ENCODE assay signal across 9 cellular contexts in the genomic region with DNA sequence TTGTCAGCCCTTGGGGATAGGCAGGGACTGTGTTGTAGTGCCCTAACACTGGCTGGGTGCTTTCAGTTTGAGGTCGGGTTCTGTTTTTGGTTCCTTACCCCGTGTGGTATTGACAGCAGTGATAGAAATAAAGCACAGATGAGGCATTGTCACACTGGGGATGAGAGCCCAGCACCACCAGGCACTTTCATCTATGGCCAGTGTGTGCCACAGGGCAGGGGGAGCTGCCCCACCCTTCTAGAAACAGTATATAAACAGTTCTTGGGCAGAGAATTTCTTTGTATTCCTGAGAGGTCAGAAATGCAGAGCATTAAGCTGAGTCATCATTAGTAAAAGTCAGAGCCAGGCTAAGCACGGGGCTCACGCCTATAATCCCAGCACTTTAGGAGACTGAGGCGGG. TPM values are rescaled to one million over a fixed set of nuclear protein-coding genes. Genes with fewer than 3 reads are reported as not detected.
A peak's percentile ranks its signal among the peaks of the same experiment; 100 is the strongest.
DNase-seq lines count a peak whose midpoint lies in the region; ATAC-seq, FAIRE-seq and TF ChIP-seq lines count a peak whose summit lies in the region.
"Had no signal": no experiment of that assay in that cellular context is flagged by ENCODE, and none has a peak within 500 bp of the region (broad histone marks: within the 10 kb centered on the region; RNA-seq: fewer than 3 reads in every experiment).

No MANE protein-coding gene starts in this region.

- no peak overlapping the region for H2BK120ac ChIP-seq in H9 (ENCODE audit: low read depth, low read length, poor library complexity, severe bottlenecking)

- H3K27ac Mint-ChIP-seq in H9 (peak overlapping the region in 2 of 3 experiments; percentile 40 to 84; a peak in 6 of 7 replicates), astrocyte (ENCODE audit: unreplicated experiment) (peak overlapping the region; percentile 75)

- H3K23ac ChIP-seq in H9 (ENCODE audit: insufficient read length, low read depth, low read length), result no peak overlapping the region

- no peaks in the 10 kb centered on the region for H3K23me2 ChIP-seq in H9 (ENCODE audit: insufficient read length, low read depth, low read length, poor library complexity, severe bottlenecking)

- no peak overlapping the region for H2BK5ac ChIP-seq in H9 (ENCODE audit: insufficient read length, low read length)

- no peak overlapping the region for H4K8ac ChIP-seq in H9 (replicated peaks; ENCODE audit: insufficient read length, low read depth, low read length)

- H4K20me1 ChIP-seq in H9 (ENCODE audit: control insufficient read depth, insufficient read depth, insufficient read length), result no peaks in the 10 kb centered on the region
- H4K20me1 ChIP-seq in astrocyte (ENCODE audit: insufficient read depth, low read length), result no peaks in the 10 kb centered on the region
- H4K20me1 ChIP-seq in Karpas-422 (ENCODE audit: insufficient read depth, low read depth, low read length), result no peaks in the 10 kb centered on the region

- no peak overlapping the region for H4K5ac ChIP-seq in H9 (ENCODE audit: insufficient read length, low read depth, low read length)

- H3T11ph ChIP-seq in H9 (ENCODE audit: low read length), result no peak overlapping the region

- H3K9me3 ChIP-seq in H9 (ENCODE audit: control insufficient read depth, low read depth, low read length), result no peaks in the 10 kb centered on the region
- H3K9me3 ChIP-seq in astrocyte (ENCODE audit: insufficient read depth, low read depth, low read length), result no peaks in the 10 kb centered on the region
- H3K9me3 ChIP-seq in Karpas-422 (ENCODE audit: low read length), result no peaks in the 10 kb centered on the region
- no peaks in the 10 kb centered on the region for H3K9me3 ChIP-seq in effector memory CD4-positive, alpha-beta T cell (ENCODE audit: control insufficient read depth, low read length)
- H3K9me3 ChIP-seq in WERI-Rb-1 (ENCODE audit: severe bottlenecking), result no peaks in the 10 kb centered on the region

- H3K36me3 Mint-ChIP-seq in H9 (ENCODE audit: insufficient read depth in 1 of 3, low read depth in 3 of 3) (peaks cover 47 to 98% (median 84%) of the 10 kb centered on the region in 3 experiments), astrocyte (ENCODE audit: low read depth, unreplicated experiment) (peaks cover 28% of the 10 kb centered on the region)

- H3K9me3 Mint-ChIP-seq in H9, result no peaks in the 10 kb centered on the region
- H3K9me3 Mint-ChIP-seq in astrocyte (ENCODE audit: unreplicated experiment), result peaks cover 1% of the 10 kb centered on the region

- H3K4me2 ChIP-seq in H9 (ENCODE audit: insufficient read depth, insufficient read length, low read length), result no peak overlapping the region
- H3K4me2 ChIP-seq in astrocyte (ENCODE audit: low read length), result peak overlapping the region; percentile 64
- H3K4me2 ChIP-seq in Karpas-422 (ENCODE audit: low read depth, low read length, poor library complexity, severe bottlenecking), result no peak overlapping the region

- H3K56ac ChIP-seq in H9 (ENCODE audit: insufficient read length, low read depth, low read length), result no peak overlapping the region

- H3K36me3 ChIP-seq in astrocyte (ENCODE audit: insufficient read depth, low read length), result peaks cover 20% of the 10 kb centered on the region
- H3K36me3 ChIP-seq in Karpas-422 (ENCODE audit: insufficient read depth, low read length), result peaks cover 52% of the 10 kb centered on the region
- peaks cover 75% of the 10 kb centered on the region for H3K36me3 ChIP-seq in effector memory CD4-positive, alpha-beta T cell (ENCODE audit: control insufficient read depth, insufficient read depth, low read length)
- peaks cover 83% of the 10 kb centered on the region for H3K36me3 ChIP-seq in WERI-Rb-1

- no peak overlapping the region for H3K14ac ChIP-seq in H9 (ENCODE audit: insufficient read depth, low read length)

- no peaks in the 10 kb centered on the region for H3K79me2 ChIP-seq in H9 (ENCODE audit: insufficient read depth, low read length)
- no peaks in the 10 kb centered on the region for H3K79me2 ChIP-seq in astrocyte (ENCODE audit: insufficient read depth, low read length)
- no peaks in the 10 kb centered on the region for H3K79me2 ChIP-seq in Karpas-422 (ENCODE audit: low read length)

- H3K27ac ChIP-seq in H9 (ENCODE audit: insufficient read length, low read depth, low read length) (no peak overlapping the region), astrocyte (ENCODE audit: low read depth, low read length) (peak overlapping the region; percentile 73), skin epidermis (peak overlapping the region in 20 of 21 experiments; percentile 41 to 90 (median 81)), Karpas-422 (ENCODE audit: low read length) (no peak overlapping the region), WERI-Rb-1 (no peak overlapping the region)
- no peak overlapping the region for H3K27ac ChIP-seq in effector memory CD4-positive, alpha-beta T cell (ENCODE audit: insufficient read depth, low read length, poor library complexity, severe bottlenecking)

- H2AFZ ChIP-seq in H9 (ENCODE audit: low read length), result no peak overlapping the region
- H2AFZ ChIP-seq in astrocyte (ENCODE audit: low read depth, low read length), result no peak overlapping the region
- H2AFZ ChIP-seq in Karpas-422 (ENCODE audit: low read length), result no peak overlapping the region

- H3K27me3 ChIP-seq in H9 (ENCODE audit: insufficient read depth, low read length), result no peaks in the 10 kb centered on the region
- no peaks in the 10 kb centered on the region for H3K27me3 ChIP-seq in astrocyte (ENCODE audit: insufficient read depth, low read length)
- H3K27me3 ChIP-seq in Karpas-422 (ENCODE audit: low read length), result no peaks in the 10 kb centered on the region
- H3K27me3 ChIP-seq in effector memory CD4-positive, alpha-beta T cell (replicated peaks; ENCODE audit: control insufficient read depth, insufficient read depth, low read length, poor library complexity, severe bottlenecking), result no peaks in the 10 kb centered on the region
- no peaks in the 10 kb centered on the region for H3K27me3 ChIP-seq in WERI-Rb-1 (ENCODE audit: insufficient read depth, low read depth, severe bottlenecking)

- H3K9me2 ChIP-seq in Karpas-422 (replicated peaks; ENCODE audit: insufficient read depth, low read length), result no peaks in the 10 kb centered on the region

- no peak overlapping the region for H4K91ac ChIP-seq in H9 (ENCODE audit: insufficient read length, low read depth, low read length)

- H3K4me3 ChIP-seq in astrocyte (ENCODE audit: insufficient read depth, low read depth, low read length), result no peak overlapping the region
- no peak overlapping the region for H3K4me3 ChIP-seq in skin epidermis
- no peak overlapping the region for H3K4me3 ChIP-seq in Karpas-422 (ENCODE audit: low read length)
- no peak overlapping the region for H3K4me3 ChIP-seq in effector memory CD4-positive, alpha-beta T cell (ENCODE audit: insufficient read depth, low read depth, low read length, poor library complexity, severe bottlenecking)
- H3K4me3 ChIP-seq in WERI-Rb-1 (ENCODE audit: low read depth, low read length), result no peak overlapping the region

- H3K4me1 Mint-ChIP-seq in H9 (peaks cover 0 to 9% of the 10 kb centered on the region in 2 experiments; a peak in 1 of 4 replicates), astrocyte (ENCODE audit: low read depth, unreplicated experiment) (peaks cover 22% of the 10 kb centered on the region)

- no peak overlapping the region for H3K4ac ChIP-seq in H9 (ENCODE audit: low read depth, low read length)

- H3K4me1 ChIP-seq in H9 (ENCODE audit: insufficient read depth, low read length) (no peaks in the 10 kb centered on the region; the same call in 1 of the 2 replicates), astrocyte (ENCODE audit: insufficient read depth, low read length) (peaks cover 16% of the 10 kb centered on the region), Karpas-422 (ENCODE audit: low read length) (no peaks in the 10 kb centered on the region)
- no peaks in the 10 kb centered on the region for H3K4me1 ChIP-seq in effector memory CD4-positive, alpha-beta T cell (ENCODE audit: control insufficient read depth, insufficient read depth, low read length, poor library complexity, severe bottlenecking)

- ATAC-seq in GM18868 (IDR thresholded peaks at IDR 0.05; ENCODE audit: unreplicated experiment), result no peak

- H3K27me3 Mint-ChIP-seq in H9 (ENCODE audit: low read depth) (no peaks in the 10 kb centered on the region), astrocyte (ENCODE audit: low read depth, unreplicated experiment) (no peaks in the 10 kb centered on the region)

- no peaks in the 10 kb centered on the region for H3K79me1 ChIP-seq in H9 (ENCODE audit: insufficient read depth, low read depth, low read length, poor library complexity, severe bottlenecking)

- H2BK20ac ChIP-seq in H9 (ENCODE audit: low read depth, low read length, poor library complexity, severe bottlenecking), result no peak overlapping the region

- H2BK15ac ChIP-seq in H9 (ENCODE audit: low read depth, low read length), result no peak overlapping the region

- no peak overlapping the region for H2BK12ac ChIP-seq in H9 (ENCODE audit: insufficient read length, low read depth, low read length)

- no peak for DNase-seq in H9
- DNase-seq in astrocyte (ENCODE audit: low read depth), result peak; percentile 47
- peak; percentile 80 for DNase-seq in inferior parietal cortex (ENCODE audit: extremely low spot score)
- DNase-seq in Karpas-422, result no peak
- no peak for DNase-seq in effector memory CD4-positive, alpha-beta T cell
- no peak for DNase-seq in WERI-Rb-1

- no peak overlapping the region for H2AK5ac ChIP-seq in H9 (ENCODE audit: insufficient read length, low read length)

- H3K9ac ChIP-seq in H9 (ENCODE audit: extremely low read depth, insufficient read length, low read length), result no peak overlapping the region
- peak overlapping the region; percentile 68 for H3K9ac ChIP-seq in astrocyte (ENCODE audit: low read length)
- no peak overlapping the region for H3K9ac ChIP-seq in Karpas-422 (ENCODE audit: low read length)

- TF ChIP-seq CTCF in H9 (conservative IDR thresholded peaks at IDR 0.05), result no peak
- no peak for TF ChIP-seq CTCF in astrocyte (IDR thresholded peaks at IDR 0.05; ENCODE audit: insufficient read depth, low read depth, low read length)
- no peak for TF ChIP-seq CTCF in WERI-Rb-1 (IDR thresholded peaks at IDR 0.05; ENCODE audit: low read depth, low read length)

- H3K4me3 Mint-ChIP-seq in H9 (no peak overlapping the region), astrocyte (ENCODE audit: unreplicated experiment) (peak overlapping the region; percentile 56)

- no peak for FAIRE-seq in astrocyte (lab: Jason Lieb, UNC)
- FAIRE-seq: GM18507 had no signal

- no CpG with 5 or more reads among the region's 5 CpGs for WGBS in H9 (ENCODE audit: extremely low coverage, insufficient read length, low lambda C conversion rate)

- H3K18ac ChIP-seq in H9 (ENCODE audit: insufficient read length, low read depth, low read length), result no peak overlapping the region

RNA-seq across cellular contexts. Expression of gene CDC42EP2, which starts 23.1 kb away (rescaled TPM):
- 10.9 and 11.9 TPM in 2 replicates for total RNA-seq in H9 (2021)
- total RNA-seq in astrocyte, result 23.0 and 26.7 TPM in 2 replicates
- total RNA-seq in Karpas-422 (2014; rRNA removed; shearing (Covaris generic); ENCODE audit: low replicate concordance), result 0.43 and 2.6 TPM in 2 replicates

RNA-seq across cellular contexts. Expression of gene POLA2, which starts 29.9 kb away (rescaled TPM):
- total RNA-seq in H9 (2021), result 37.7 and 41.5 TPM in 2 replicates
- total RNA-seq in astrocyte, result 5.2 and 6.0 TPM in 2 replicates
- 13.2 and 19.0 TPM in 2 replicates for total RNA-seq in Karpas-422 (2014; rRNA removed; shearing (Covaris generic); ENCODE audit: low replicate concordance)

RNA-seq across cellular contexts. Expression of gene DPF2, which starts 42.0 kb away (rescaled TPM):
- total RNA-seq in H9 (2021) (75.3 and 81.4 TPM in 2 replicates), astrocyte (58.5 and 66.4 TPM in 2 replicates)
- 34.0 and 44.5 TPM in 2 replicates for total RNA-seq in Karpas-422 (2014; rRNA removed; shearing (Covaris generic); ENCODE audit: low replicate concordance)

Comparison
In these comparisons a context has a peak if more than half of its experiments do, and no peak if none do; other contexts are left out.
1. DNase-seq: peak in astrocyte (single experiment) and inferior parietal cortex (single experiment); none in H9 (single experiment), Karpas-422 (single experiment), effector memory CD4-positive, alpha-beta T cell (0 of 3) and WERI-Rb-1 (single experiment).
2. H3K27ac ChIP-seq: peak in astrocyte (single experiment) and skin epidermis (20 of 21); none in H9 (single experiment), Karpas-422 (single experiment), effector memory CD4-positive, alpha-beta T cell (single experiment) and WERI-Rb-1 (single experiment).